ENCODE assay signal across 8 cellular contexts in genomic region chr14:74620497-74620921, GRCh38. TPM values are rescaled to one million over a fixed set of nuclear protein-coding genes. Genes with fewer than 3 reads are reported as not detected.
DNase-seq lines count a peak whose midpoint lies in the region; TF ChIP-seq lines count a peak whose summit lies in the region.

No MANE protein-coding gene starts in this region.

- peak overlapping the region; percentile 17 for H3K4me3 Mint-ChIP-seq in Calu3 (ENCODE audit: low read depth, unreplicated experiment)

- H3K4me2 ChIP-seq in mammary epithelial cell (ENCODE audit: insufficient read depth, low read depth, low read length) = peak overlapping the region; percentile 13

- BruUV-seq in Calu3 (replicated peaks; lab: Mats Ljungman, UMichigan) = no TSS peak
- BruUV-seq in mammary epithelial cell (replicated peaks; lab: Mats Ljungman, UMichigan) = no TSS peak

- H3K4me1 Mint-ChIP-seq in Calu3 (ENCODE audit: low read depth, unreplicated experiment) = peaks cover 70% of the 10 kb centered on the region

- peaks cover 11% of the 10 kb centered on the region for H3K27me3 Mint-ChIP-seq in Calu3 (ENCODE audit: unreplicated experiment)

- intact Hi-C loops in Calu3 (cut with micrococcal nuclease; ENCODE audit: unreplicated experiment) = no loop called here
- intact Hi-C loops in mammary epithelial cell (cut with micrococcal nuclease) = loop anchor here (2.0 kb wide), 2 partner anchors 16 to 28 kb away; no protein-coding TSS in a partner anchor
- intact Hi-C loops in adrenal gland (cut with DNase I) = no loop called here

- no peaks in the 10 kb centered on the region for H3K9me3 ChIP-seq in mammary epithelial cell (replicated peaks; ENCODE audit: insufficient read depth, low read length)
- no peaks in the 10 kb centered on the region for H3K9me3 ChIP-seq in neutrophil
- no peaks in the 10 kb centered on the region for H3K9me3 ChIP-seq in adrenal gland (replicated peaks in 1 of 3)

- no peaks in the 10 kb centered on the region for H3K27me3 ChIP-seq in mammary epithelial cell (ENCODE audit: insufficient read depth, low read length)
- no peaks in the 10 kb centered on the region for H3K27me3 ChIP-seq in neutrophil
- H3K27me3 ChIP-seq in adrenal gland = peaks cover 6% of the 10 kb centered on the region

- no peak overlapping the region for H3K9ac ChIP-seq in mammary epithelial cell (ENCODE audit: insufficient read depth, low read length)

- peak overlapping the region; percentile 79 for H3K27ac ChIP-seq in mammary epithelial cell (ENCODE audit: insufficient read depth, low read depth, low read length)
- H3K27ac ChIP-seq in neutrophil = peak overlapping the region; percentile 99
- peak overlapping the region in 1 of 5 donors; percentile 74 for H3K27ac ChIP-seq in adrenal gland

- dilution Hi-C loops in mammary epithelial cell (cut with HindIII; ENCODE audit: low sequenced_read_pairs) = loop anchor here (5.0 kb wide), 1 partner anchor 42 kb away; no protein-coding TSS in a partner anchor

- 4% methylated on average over 2 of the region's 2 CpGs for WGBS in mammary epithelial cell (ENCODE audit: low coverage, missing lambda C conversion rate)
- 68 to 86% (median 74%) methylated on average over 2 of the region's 2 CpGs for WGBS in adrenal gland, 4 donors

- no peak overlapping the region for H2AFZ ChIP-seq in mammary epithelial cell (ENCODE audit: low read depth, low read length)

- H3K4me1 ChIP-seq in mammary epithelial cell (ENCODE audit: insufficient read depth, low read length) (peaks cover 72% of the 10 kb centered on the region), neutrophil (ENCODE audit: control insufficient read depth in 1 of 2, insufficient read depth in 1 of 2, low read depth in 1 of 2, low read length in 1 of 2) (peaks cover 51 to 53% of the 10 kb centered on the region in 2 experiments), adrenal gland (replicated peaks in 1 of 2) (peaks cover 5 to 16% of the 10 kb centered on the region in 2 donors)

- H3K9me3 Mint-ChIP-seq in Calu3 (ENCODE audit: low read depth, unreplicated experiment) = peaks cover 2% of the 10 kb centered on the region

- peak overlapping the region; percentile 81 for H3K27ac Mint-ChIP-seq in Calu3 (ENCODE audit: unreplicated experiment)

- H3K79me2 ChIP-seq in mammary epithelial cell (ENCODE audit: insufficient read depth, low read length) = peaks cover 3% of the 10 kb centered on the region

- TF ChIP-seq CTCF in Calu3 (IDR thresholded peaks at IDR 0.05; ENCODE audit: unreplicated experiment) = no peak
- TF ChIP-seq CTCF in mammary epithelial cell (conservative IDR thresholded peaks at IDR 0.05 in 1 of 2, IDR thresholded peaks at IDR 0.05 in 1 of 2; ENCODE audit: extremely low read depth in 1 of 2, insufficient read depth in 1 of 2, low read depth in 1 of 2, low read length in 2 of 2) = no peak
- no peak for TF ChIP-seq CTCF in neutrophil (IDR thresholded peaks at IDR 0.05)
- no peak for TF ChIP-seq CTCF in adrenal gland (IDR thresholded peaks at IDR 0.05)

- CTCF ChIA-PET in Calu3 (lab: Charles Lee) = interaction anchor here (0.6 to 1.4 kb wide), 4 partner anchors 8 to 47 kb away, joined by 3 to 7 read pairs (median 5); partner anchors contain the start of gene LTBP2
- CTCF ChIA-PET in mammary epithelial cell (lab: Charles Lee; ENCODE audit: low non-redundant PET) = interaction anchor here (0.5 to 0.6 kb wide), 2 partner anchors 12 to 20 kb away, joined by 5 to 8 read pairs; no protein-coding TSS in a partner anchor

- no peak for TF ChIP-seq POLR2A in adrenal gland (IDR thresholded peaks at IDR 0.05)

- DNase-seq in Calu3 (peak; percentile 58), OCI-M1 (lab: John Stamatoyannopoulos, UW) (peak; percentile 84), mammary epithelial cell (peak; percentile 99), AG08396 (ENCODE audit: low spot score) (no peak), DMS79 (lab: John Stamatoyannopoulos, UW) (no peak), NAMALWA (ENCODE audit: low spot score) (no peak), adrenal gland (no peak)

- H3K4me3 ChIP-seq in mammary epithelial cell (replicated peaks in 1 of 3; ENCODE audit: insufficient read depth in 1 of 3, low read depth in 2 of 3, low read length in 3 of 3) (no peak overlapping the region), neutrophil (ENCODE audit: low read depth in 1 of 2, low read length in 1 of 2) (peak overlapping the region in 1 of 2 experiments; percentile 60), adrenal gland (no peak overlapping the region)

- no peaks in the 10 kb centered on the region for H4K20me1 ChIP-seq in mammary epithelial cell (ENCODE audit: insufficient read depth, low read length)

- no peaks in the 10 kb centered on the region for H3K36me3 ChIP-seq in mammary epithelial cell (ENCODE audit: insufficient read depth, low read length)
- no peaks in the 10 kb centered on the region for H3K36me3 ChIP-seq in neutrophil
- H3K36me3 ChIP-seq in adrenal gland (replicated peaks in 1 of 2) = no peaks in the 10 kb centered on the region

- in situ Hi-C loops in mammary epithelial cell (cut with MboI; ENCODE audit: low sequenced_read_pairs in 2 of 2) = loop anchor here in 1 of 2 donors (25.0 kb wide), 1 partner anchor 167 kb away; no protein-coding TSS in a partner anchor

- peaks cover 21% of the 10 kb centered on the region for H3K36me3 Mint-ChIP-seq in Calu3 (ENCODE audit: insufficient read depth, unreplicated experiment)

RNA-seq across cellular contexts. Expression of gene LTBP2, which starts 8.5 kb away (rescaled TPM):
- 1.3 and 4.3 TPM in 2 replicates for total RNA-seq in Calu3 (2022)
- 100 to 1,000 TPM; 104 to 322 TPM for total RNA-seq in mammary epithelial cell
- polyA plus RNA-seq in mammary epithelial cell = 56.3 TPM
- 131 TPM for polyA minus RNA-seq in mammary epithelial cell
- 10 to 100 TPM in 2 of 8 donors, 1 to 10 TPM in 6; 2.3 to 17.0 (median 7.3) TPM for total RNA-seq in adrenal gland
- polyA plus RNA-seq in adrenal gland = 1 to 10 TPM; 2.1 to 2.4 (median 2.2) TPM

Comparison
In these comparisons a context has a peak if more than half of its experiments do, and no peak if none do; other contexts are left out.
1. DNase-seq: peak in Calu3 (single experiment), OCI-M1 (single experiment) and mammary epithelial cell (single experiment); none in AG08396 (single experiment), DMS79 (single experiment), NAMALWA (single experiment) and adrenal gland (0 of 7).
2. RNA of gene LTBP2, which starts 8.5 kb away (total RNA-seq): 104 to 322 TPM in mammary epithelial cell; 2.3 to 17.0 TPM in adrenal gland and 1.3 to 4.3 TPM in Calu3; every median in the first group is over 4 times any median in the second.